In genomic region chr14:24365600-24366374, GRCh38 we compare ENCODE assay signal across 8 cellular contexts. TPM values are rescaled to one million over a fixed set of nuclear protein-coding genes. Genes with fewer than 3 reads are reported as not detected.
DNase-seq lines count a peak whose midpoint lies in the region; ATAC-seq, FAIRE-seq and TF ChIP-seq lines count a peak whose summit lies in the region.

No MANE protein-coding gene starts in this region.

- no peaks in the 10 kb centered on the region for H3K9me3 ChIP-seq in HEK293 (ENCODE audit: control insufficient read depth, insufficient read depth, low read depth, low read length)

- no peak for ATAC-seq in GM21360 (IDR thresholded peaks at IDR 0.05; ENCODE audit: unreplicated experiment)

- CTCF ChIA-PET in HEK293 (lab: Yijun Ruan, JAX): interaction anchor here (0.6 to 2.3 kb wide), 40 partner anchors 8 to 124 kb away, joined by 3 to 96 read pairs (median 4); partner anchors contain the start of genes CBLN3, KHNYN, RIPK3 and SDR39U1

- peak; percentile 89 for DNase-seq in DMS 273 (lab: John Stamatoyannopoulos, UW; ENCODE audit: unreplicated experiment)
- peak; percentile 75 for DNase-seq in NCI-H2029 (lab: John Stamatoyannopoulos, UW)
- DNase-seq in bronchial epithelial cell (ENCODE audit: low read depth): peak; percentile 88
- peak; percentile 90 for DNase-seq in iPS-NIHi11 (ENCODE audit: low spot score)
- DNase-seq in smooth muscle cell of the brain vasculature (ENCODE audit: low read depth, low spot score): peak; percentile 85

- POLR2A ChIA-PET in HEK293 (lab: Yijun Ruan, JAX): interaction anchor here (0.6 to 2.3 kb wide), 13 partner anchors 9 to 1128 kb away, joined by 3 to 45 read pairs (median 4); partner anchors contain the start of genes CBLN3, KHNYN, NYNRIN and RABGGTA

- no peak for FAIRE-seq in bronchial epithelial cell (lab: Jason Lieb, UNC)

- H3K27ac ChIP-seq in HEK293 (ENCODE audit: extremely low read depth, low read depth, low read length): peak overlapping the region; percentile 97

- no peaks in the 10 kb centered on the region for H3K27me3 ChIP-seq in bronchial epithelial cell (ENCODE audit: control insufficient read depth, insufficient read depth, low read length)

- H3K36me3 ChIP-seq in HEK293 (ENCODE audit: control insufficient read depth in 2 of 2, insufficient read depth in 1 of 2, low read length in 2 of 2) (peaks cover 0 to 10% of the 10 kb centered on the region in 2 experiments; a peak in 1 of 3 replicates), bronchial epithelial cell (ENCODE audit: control insufficient read depth, insufficient read depth, low read length) (peaks cover 1% of the 10 kb centered on the region)

- peaks cover 12% of the 10 kb centered on the region for H3K4me1 ChIP-seq in HEK293 (ENCODE audit: control insufficient read depth, insufficient read depth, low read length)

- TF ChIP-seq CTCF in HEK293 (tag by site-specific recombination; IDR thresholded peaks at IDR 0.05) (peak; percentile 97), WI38 (IDR thresholded peaks at IDR 0.05; ENCODE audit: low read depth, low read length) (peak; percentile 86), bronchial epithelial cell (IDR thresholded peaks at IDR 0.05; ENCODE audit: insufficient read depth, low read length, severe bottlenecking) (peak; percentile 95)

- H3K4me3 ChIP-seq in HEK293 (ENCODE audit: low read depth, low read length) (peak overlapping the region; percentile 39), WI38 (ENCODE audit: low read depth, low read length) (peak overlapping the region; percentile 51), bronchial epithelial cell (ENCODE audit: low read depth, low read length) (peak overlapping the region; percentile 65)

TF ChIP-seq in HEK293, 187 proteins besides CTCF, POLR2A, EP300 and RAD21 (continues in another document):
- TF ChIP-seq ZNF239 (tag by site-specific recombination; IDR thresholded peaks at IDR 0.05) (no peak), ZNF248 (tag by site-specific recombination; IDR thresholded peaks at IDR 0.05) (no peak), ZEB2 (tag by site-specific recombination; IDR thresholded peaks at IDR 0.05) (peak; percentile 83), ZNF596 (tag by site-specific recombination; IDR thresholded peaks at IDR 0.05) (no peak), ZNF76 (tag by site-specific recombination; IDR thresholded peaks at IDR 0.05; ENCODE audit: borderline replicate concordance, low read depth) (0 out of 2 replicates have a peak, but pooled peaks have one; percentile 32), ZNF350 (tag by site-specific recombination; IDR thresholded peaks at IDR 0.05) (no peak), GLIS1 (tag by site-specific recombination; IDR thresholded peaks at IDR 0.05) (peak; percentile 66), ZSCAN5A (tag by site-specific recombination; IDR thresholded peaks at IDR 0.05) (no peak), INSM2 (tag by site-specific recombination; IDR thresholded peaks at IDR 0.05) (0 out of 2 replicates have a peak, but pooled peaks have one; percentile 43), IKZF3 (tag by site-specific recombination; IDR thresholded peaks at IDR 0.05) (no peak), ZNF501 (tag by site-specific recombination; IDR thresholded peaks at IDR 0.05) (no peak; the same call in 1 of the 2 replicates), SP7 (tag by site-specific recombination; IDR thresholded peaks at IDR 0.05) (peak; percentile 47), ZNF132 (tag by site-specific recombination; IDR thresholded peaks at IDR 0.05; ENCODE audit: borderline replicate concordance) (no peak), PRDM2 (tag by site-specific recombination; IDR thresholded peaks at IDR 0.05; ENCODE audit: borderline replicate concordance) (no peak)

RNA-seq across cellular contexts. Expression of gene NFATC4, which starts 2.2 kb away (rescaled TPM):
- 4.7 and 7.3 TPM in 2 replicates for total RNA-seq in bronchial epithelial cell

RNA-seq across cellular contexts. Expression of gene RIPK3, which starts 26.0 kb away (rescaled TPM):
- 2.4 and 4.7 TPM in 2 replicates for total RNA-seq in bronchial epithelial cell

RNA-seq across cellular contexts. Expression of gene ADCY4, which starts 30.9 kb away (rescaled TPM):
- 0.53 and 0.77 TPM in 2 replicates for total RNA-seq in bronchial epithelial cell

RNA-seq across cellular contexts. Expression of gene NYNRIN, which starts 33.0 kb away (rescaled TPM):
- total RNA-seq in bronchial epithelial cell: 2.0 and 2.6 TPM in 2 replicates

RNA-seq across cellular contexts. Expression of gene LTB4R, which starts 54.5 kb away (rescaled TPM):
- total RNA-seq in bronchial epithelial cell: 3.7 and 9.6 TPM in 2 replicates
